ENCODE assay signal across 2 cellular contexts in genomic region chr3:184465883-184466412, GRCh38.
TF ChIP-seq lines count a peak whose summit lies in the region.

No MANE protein-coding gene starts in this region.

TF ChIP-seq in HepG2, 621 proteins besides CTCF, POLR2A, EP300 and RAD21:
- TF ChIP-seq ZNF292 (CRISPR knock-in tag; IDR thresholded peaks at IDR 0.05; ENCODE audit: borderline replicate concordance, low read depth) (no peak), ZFP36 (IDR thresholded peaks at IDR 0.05; ENCODE audit: borderline replicate concordance, low read depth, low read length, partially characterized antibody) (no peak), ZNF33B (CRISPR knock-in tag; IDR thresholded peaks at IDR 0.05) (no peak), RBM39 (IDR thresholded peaks at IDR 0.05; ENCODE audit: low read depth, low read length, poor library complexity, severe bottlenecking) (no peak)

TF ChIP-seq in endothelial cell of umbilical vein, 7 proteins besides CTCF, POLR2A, EP300 and RAD21:
- no peak for TF ChIP-seq JUN (IDR thresholded peaks at IDR 0.05; ENCODE audit: borderline replicate concordance, insufficient read depth, insufficient read length, low read depth)
- TF ChIP-seq FOS (IDR thresholded peaks at IDR 0.05; ENCODE audit: borderline replicate concordance, insufficient read depth, low read length), result no peak
- TF ChIP-seq MYC (IDR thresholded peaks at IDR 0.05; ENCODE audit: low read depth, low read length), result no peak
- no peak for TF ChIP-seq GATA2 (IDR thresholded peaks at IDR 0.05; ENCODE audit: insufficient read depth, insufficient read length, low read depth, low read length)
- TF ChIP-seq EZH2 (IDR thresholded peaks at IDR 0.05; ENCODE audit: borderline replicate concordance, low read depth, low read length, severe bottlenecking), result no peak
- no peak for TF ChIP-seq POLR2AphosphoS5 (IDR thresholded peaks at IDR 0.05; ENCODE audit: insufficient read depth, low read depth, low read length)
- no peak for TF ChIP-seq MAX (IDR thresholded peaks at IDR 0.05; ENCODE audit: insufficient read depth, insufficient read length)
